ENCODE assay signal across 1 cellular context in genomic region chr12:55937956-55938355, GRCh38.
TF ChIP-seq lines count a peak whose summit lies in the region.

No MANE protein-coding gene starts in this region.

TF ChIP-seq in HepG2, 621 proteins besides CTCF, POLR2A, EP300 and RAD21:
- TF ChIP-seq ZNF276 (CRISPR knock-in tag; IDR thresholded peaks at IDR 0.05; ENCODE audit: low read depth) (no peak), THAP7 (CRISPR knock-in tag; IDR thresholded peaks at IDR 0.05) (no peak), JUND (CRISPR knock-in tag; IDR thresholded peaks at IDR 0.05) (no peak), EZH2 (conservative IDR thresholded peaks at IDR 0.05; ENCODE audit: low read depth, low read length) (no peak), DZIP1 (CRISPR knock-in tag; IDR thresholded peaks at IDR 0.05) (no peak), ZSCAN12 (CRISPR knock-in tag; IDR thresholded peaks at IDR 0.05) (no peak), HOXD1 (CRISPR knock-in tag; IDR thresholded peaks at IDR 0.05) (no peak), TSC22D2 (CRISPR knock-in tag; IDR thresholded peaks at IDR 0.05; ENCODE audit: borderline replicate concordance) (no peak), CENPBD1 (CRISPR knock-in tag; IDR thresholded peaks at IDR 0.05; ENCODE audit: borderline replicate concordance, low read depth) (no peak), PATZ1 (CRISPR knock-in tag; IDR thresholded peaks at IDR 0.05) (no peak), ZNF780A (CRISPR knock-in tag; IDR thresholded peaks at IDR 0.05) (no peak), GATA4 (IDR thresholded peaks at IDR 0.05; ENCODE audit: borderline replicate concordance, low read depth) (no peak), ZBTB33 (CRISPR knock-in tag; IDR thresholded peaks at IDR 0.05) (no peak), MTF1 (CRISPR knock-in tag; IDR thresholded peaks at IDR 0.05) (no peak), ZNF383 (CRISPR knock-in tag; IDR thresholded peaks at IDR 0.05; ENCODE audit: borderline replicate concordance) (no peak), ZNF430 (CRISPR knock-in tag; IDR thresholded peaks at IDR 0.05) (no peak)
TF ChIP-seq in HepG2: peak in this region for 0.
